7 cellular contexts compared by ENCODE assay signal in genomic region chr5:96934291-96934694, GRCh38. TPM values are rescaled to one million over a fixed set of nuclear protein-coding genes. Genes with fewer than 3 reads are reported as not detected.
DNase-seq lines count a peak whose midpoint lies in the region; ATAC-seq and TF ChIP-seq lines count a peak whose summit lies in the region.

No MANE protein-coding gene starts in this region.

- TF ChIP-seq POLR2A in adrenal gland (IDR thresholded peaks at IDR 0.05): no peak

- TF ChIP-seq CTCF in GM06990 (IDR thresholded peaks at IDR 0.05; ENCODE audit: insufficient read depth, low read length, poor library complexity, severe bottlenecking) (no peak), adrenal gland (IDR thresholded peaks at IDR 0.05) (no peak), thoracic aorta (IDR thresholded peaks at IDR 0.05) (no peak)

- H3K4me1 ChIP-seq in adrenal gland (replicated peaks in 1 of 2) (peaks cover 23 to 42% of the 10 kb centered on the region in 2 donors), thoracic aorta (ENCODE audit: control insufficient read depth in 1 of 2, low read depth in 2 of 2) (peaks cover 18 to 42% of the 10 kb centered on the region in 2 donors)

- H3K27me3 ChIP-seq in GM06990 (replicated peaks; ENCODE audit: control insufficient read depth, insufficient read depth, low read length): no peaks in the 10 kb centered on the region
- H3K27me3 ChIP-seq in adrenal gland: no peaks in the 10 kb centered on the region
- H3K27me3 ChIP-seq in layer of hippocampus (ENCODE audit: control insufficient read depth, insufficient read depth, low read length): no peaks in the 10 kb centered on the region
- no peaks in the 10 kb centered on the region for H3K27me3 ChIP-seq in thoracic aorta (replicated peaks; ENCODE audit: insufficient read depth)

- H3K27ac ChIP-seq in KOPT-K1 (ENCODE audit: low read depth, low read length, poor library complexity, severe bottlenecking): peak overlapping the region; percentile 96
- peak overlapping the region; percentile 87 to 96 (median 91) for H3K27ac ChIP-seq in adrenal gland
- peak overlapping the region; percentile 98 for H3K27ac ChIP-seq in layer of hippocampus (ENCODE audit: low read depth, low read length)
- peak overlapping the region; percentile 95 for H3K27ac ChIP-seq in thoracic aorta

- DNase-seq in GM06990 (ENCODE audit: extremely low read depth, insufficient read length) (no peak), adrenal gland (peak in 3 of 7 donors; percentile 18 to 34 (median 30)), thoracic aorta (ENCODE audit: low spot score) (no peak), dermis blood vessel endothelial cell (no peak)

- 0 to 1% (median 0%) methylated on average over 9 of the region's 9 CpGs for WGBS in adrenal gland, 4 donors

- H3K4me3 ChIP-seq in GM06990 (replicated peaks; ENCODE audit: low read depth, low read length) (peak overlapping the region; percentile 92), adrenal gland (peak overlapping the region; percentile 9 to 87 (median 66)), thoracic aorta (peak overlapping the region; percentile 88)

- H3K36me3 ChIP-seq in GM06990 (ENCODE audit: control insufficient read depth, insufficient read depth, low read length) (no peaks in the 10 kb centered on the region), KOPT-K1 (ENCODE audit: insufficient read depth, low read length) (peaks cover 8% of the 10 kb centered on the region; the same call in 1 of the 2 replicates), adrenal gland (replicated peaks in 1 of 2) (no peaks in the 10 kb centered on the region), thoracic aorta (no peaks in the 10 kb centered on the region)

- ATAC-seq in thoracic aorta (ENCODE audit: insufficient number of reproducible peaks, low FRiP score, low read depth) (no peak), HG02642 (IDR thresholded peaks at IDR 0.05; ENCODE audit: poor library complexity, unreplicated experiment) (no peak)

- H3K9me3 ChIP-seq in KOPT-K1 (ENCODE audit: insufficient read depth, low read length, poor library complexity, severe bottlenecking) (no peaks in the 10 kb centered on the region), adrenal gland (replicated peaks in 1 of 3) (no peaks in the 10 kb centered on the region), thoracic aorta (no peaks in the 10 kb centered on the region)

- intact Hi-C loops in adrenal gland (cut with DNase I): loop anchor here (10.0 kb wide), 2 partner anchors 59 to 61 kb away; partner anchors contain the start of gene ERAP2 (in 1 of the 2)

RNA-seq across cellular contexts. Expression of gene LNPEP, which starts 1.6 kb away (rescaled TPM):
- total RNA-seq in adrenal gland (10 to 100 TPM; 13.1 to 35.4 (median 22.2) TPM), thoracic aorta (10 to 100 TPM; 55.0 to 74.6 TPM), dermis blood vessel endothelial cell (48.3 and 57.9 TPM in 2 replicates)
- 1 to 10 TPM; 2.3 to 9.8 (median 3.2) TPM for polyA plus RNA-seq in adrenal gland

RNA-seq across cellular contexts. Expression of gene ERAP2, which starts 58.0 kb away (rescaled TPM):
- total RNA-seq in adrenal gland: 10 to 100 TPM in 5 of 8 donors, 1 to 10 TPM in 3; 2.6 to 32.1 (median 12.6) TPM
- polyA plus RNA-seq in adrenal gland: 1 to 10 TPM in 2 of 3 donors, under 1 TPM in 1; 0.94 to 3.3 (median 1.7) TPM
- total RNA-seq in thoracic aorta: 10 to 100 TPM; 15.8 to 18.3 TPM
- 8.4 and 132 TPM in 2 replicates for total RNA-seq in dermis blood vessel endothelial cell
